17 cellular contexts compared by ENCODE assay signal in genomic region chr18:59520569-59520968, GRCh38.
DNase-seq lines count a peak whose midpoint lies in the region; ATAC-seq, FAIRE-seq and TF ChIP-seq lines count a peak whose summit lies in the region.
"Had no signal": no experiment of that assay in that cellular context is flagged by ENCODE, and none has a peak within 500 bp of the region (broad histone marks: within the 10 kb centered on the region; RNA-seq: fewer than 3 reads in every experiment).

No MANE protein-coding gene starts in this region.

- DNase-seq in HepG2 (ENCODE audit: low spot score) = no peak
- no peak for DNase-seq in right lobe of liver
- DNase-seq in NCI-H1105 treated with DMSO at 0.1 percent for 48 hours (lab: John Stamatoyannopoulos, UW) = peak; percentile 78
- DNase-seq in NCI-H69 (lab: John Stamatoyannopoulos, UW) = peak; percentile 67
- no peak for DNase-seq in retina
- no peak for DNase-seq in CD8-positive, alpha-beta memory T cell
- DNase-seq in Kasumi-1 (lab: John Stamatoyannopoulos, UW) = no peak
- DNase-seq: CD8-positive, alpha-beta T cell; DMS79; KBM-7 had no signal

- H2AFZ ChIP-seq in HepG2 (ENCODE audit: low read length) = no peak overlapping the region

- H3K27me3 ChIP-seq in HepG2 (ENCODE audit: control insufficient read depth in 1 of 2, insufficient read depth in 2 of 2, low read length in 2 of 2) (no peaks in the 10 kb centered on the region), right lobe of liver (no peaks in the 10 kb centered on the region)
- no peaks in the 10 kb centered on the region for H3K27me3 ChIP-seq in CD8-positive, alpha-beta memory T cell (ENCODE audit: insufficient read depth, low read length, poor library complexity, severe bottlenecking)

- no peaks in the 10 kb centered on the region for H3K36me3 Mint-ChIP-seq in CD8-positive, alpha-beta memory T cell
- H3K36me3 Mint-ChIP-seq: CD14-positive monocyte; CD8-positive, alpha-beta T cell had no signal

- H3K4me3 ChIP-seq in HepG2 (replicated peaks in 1 of 3; ENCODE audit: insufficient read depth in 1 of 3, low read depth in 2 of 3, low read length in 3 of 3) (no peak overlapping the region), right lobe of liver (no peak overlapping the region)
- H3K4me3 ChIP-seq in CD8-positive, alpha-beta memory T cell (ENCODE audit: low read length) = no peak overlapping the region
- H3K4me3 ChIP-seq: GM12878 had no signal

- no peaks in the 10 kb centered on the region for H3K4me1 Mint-ChIP-seq in CD8-positive, alpha-beta memory T cell
- H3K4me1 Mint-ChIP-seq: CD14-positive monocyte had no signal

- H3K9me3 ChIP-seq in HepG2 (ENCODE audit: low read length) (no peaks in the 10 kb centered on the region), right lobe of liver (no peaks in the 10 kb centered on the region)
- H3K9me3 ChIP-seq in CD8-positive, alpha-beta memory T cell (ENCODE audit: low read length) = no peaks in the 10 kb centered on the region

- no peak overlapping the region for H3K9ac ChIP-seq in HepG2 (ENCODE audit: insufficient read depth, low read depth, low read length)

- CTCF ChIA-PET in HepG2 (lab: Yijun Ruan, JAX; ENCODE audit: low intra/inter-chr PET ratio, low total read pairs) = no interaction called here
- CTCF ChIA-PET in CD8-positive, alpha-beta memory T cell (lab: Charles Lee) = no interaction called here

- no peak for TF ChIP-seq RAD21 in HepG2 (CRISPR knock-in tag; IDR thresholded peaks at IDR 0.05)

- POLR2A ChIA-PET in HepG2 (lab: Yijun Ruan, JAX) = no interaction called here
- POLR2A ChIA-PET in CD8-positive, alpha-beta memory T cell (lab: Charles Lee) = no interaction called here

- H3K79me2 ChIP-seq in HepG2 (ENCODE audit: insufficient read depth, low read length) = no peaks in the 10 kb centered on the region

- H3K4me1 ChIP-seq in HepG2 (ENCODE audit: insufficient read depth, low read length) (peaks cover 22% of the 10 kb centered on the region), right lobe of liver (peaks cover 0 to 10% (median 0%) of the 10 kb centered on the region in 4 donors)
- H3K4me1 ChIP-seq in CD8-positive, alpha-beta memory T cell (ENCODE audit: insufficient read depth, low read length) = no peaks in the 10 kb centered on the region

- H4K20me1 ChIP-seq in HepG2 (ENCODE audit: insufficient read depth, low read length) = peaks cover 3% of the 10 kb centered on the region; the same call in 1 of the 2 replicates

- intact Hi-C loops in HepG2 (cut with micrococcal nuclease; ENCODE audit: unreplicated experiment) = no loop called here
- intact Hi-C loops in right lobe of liver (cut with DNase I) = no loop called here

- H3K27ac ChIP-seq in HepG2 (ENCODE audit: extremely low read length, insufficient read depth, low read length) = no peak overlapping the region
- no peak overlapping the region for H3K27ac ChIP-seq in right lobe of liver
- H3K27ac ChIP-seq in CD8-positive, alpha-beta memory T cell (ENCODE audit: low read depth, low read length) = no peak overlapping the region

- no peaks in the 10 kb centered on the region for H3K36me3 ChIP-seq in HepG2 (replicated peaks in 1 of 2; ENCODE audit: control insufficient read depth in 1 of 2, insufficient read depth in 2 of 2, low read length in 2 of 2)
- H3K36me3 ChIP-seq in right lobe of liver = no peaks in the 10 kb centered on the region
- H3K36me3 ChIP-seq in CD8-positive, alpha-beta memory T cell (ENCODE audit: insufficient read depth, low read length) = no peaks in the 10 kb centered on the region

- TF ChIP-seq CTCF in HepG2 (CRISPR knock-in tag; IDR thresholded peaks at IDR 0.05) (no peak), right lobe of liver (IDR thresholded peaks at IDR 0.05) (no peak)

- H3K27me3 Mint-ChIP-seq in CD8-positive, alpha-beta memory T cell = no peaks in the 10 kb centered on the region

- H3K9me3 Mint-ChIP-seq in CD8-positive, alpha-beta memory T cell = peaks cover 0 to 11% (median 3%) of the 10 kb centered on the region in 5 donors
- H3K9me3 Mint-ChIP-seq: CD8-positive, alpha-beta T cell had no signal

- TF ChIP-seq POLR2A in HepG2 (IDR thresholded peaks at IDR 0.05; ENCODE audit: insufficient read depth in 1 of 2, low read depth in 2 of 2, low read length in 2 of 2) = no peak
- TF ChIP-seq POLR2A in right lobe of liver (IDR thresholded peaks at IDR 0.05) = no peak

- BruUV-seq in HepG2 (replicated peaks; lab: Mats Ljungman, UMichigan) = no TSS peak

- in situ Hi-C loops in HepG2 (cut with HindIII; ENCODE audit: extremely low pct_ligation_motif_present, low pct_unique_long_range_greater_than_20kb) = no loop called here

- FAIRE-seq in HepG2 (lab: Jason Lieb, UNC) = no peak
- FAIRE-seq: A204.1, GM12878, GM18507, H54, HTR-8/SVneo had no signal

- no peak overlapping the region for H3K4me2 ChIP-seq in HepG2 (ENCODE audit: low read depth, low read length)

- no peak for TF ChIP-seq EP300 in HepG2 (IDR thresholded peaks at IDR 0.05; ENCODE audit: low read depth in 2 of 2, low read length in 2 of 2)
- TF ChIP-seq EP300 in HepG2 (CRISPR knock-in tag; IDR thresholded peaks at IDR 0.05; ENCODE audit: borderline replicate concordance) = no peak

- no peak overlapping the region for H3K27ac Mint-ChIP-seq in CD8-positive, alpha-beta memory T cell
- H3K27ac Mint-ChIP-seq: CD14-positive monocyte; CD8-positive, alpha-beta T cell had no signal

- WGBS in HepG2 (ENCODE audit: low lambda C conversion rate) = 36% methylated on average over 2 of the region's 2 CpGs
- WGBS in right lobe of liver (ENCODE audit: insufficient coverage, low coverage, low lambda C conversion rate, missing lambda C conversion rate) = 78% methylated on average over 2 of the region's 2 CpGs

- ATAC-seq in HepG2 (no peak), right lobe of liver (no peak)
- ATAC-seq: CD8-positive, alpha-beta T cell; GM12878; HCT116 had no signal

- H3K4me3 Mint-ChIP-seq in CD8-positive, alpha-beta memory T cell = no peak overlapping the region
- H3K4me3 Mint-ChIP-seq: CD14-positive monocyte; CD8-positive, alpha-beta T cell had no signal

TF ChIP-seq in HepG2, 621 proteins besides CTCF, POLR2A, EP300 and RAD21 (continues in another document):
- no peak for TF ChIP-seq KMT2A (CRISPR knock-in tag; IDR thresholded peaks at IDR 0.05)
- no peak for TF ChIP-seq HIVEP1 (CRISPR knock-in tag; IDR thresholded peaks at IDR 0.05)
- TF ChIP-seq EED (CRISPR knock-in tag; IDR thresholded peaks at IDR 0.05) = no peak
- no peak for TF ChIP-seq TCF7 (IDR thresholded peaks at IDR 0.05; ENCODE audit: low read depth)
- TF ChIP-seq ZNF7 (CRISPR knock-in tag; IDR thresholded peaks at IDR 0.05) = peak; percentile 89
- TF ChIP-seq CREB3 (CRISPR knock-in tag; IDR thresholded peaks at IDR 0.05) = no peak
- TF ChIP-seq FLYWCH1 (CRISPR knock-in tag; IDR thresholded peaks at IDR 0.05) = no peak
- 0 out of 2 replicates have a peak, but pooled peaks have one; percentile 40 for TF ChIP-seq LCORL (IDR thresholded peaks at IDR 0.05)
- no peak for TF ChIP-seq LCORL (CRISPR knock-in tag; IDR thresholded peaks at IDR 0.05)
- no peak for TF ChIP-seq HNF1A (IDR thresholded peaks at IDR 0.05; ENCODE audit: low read depth)
- no peak for TF ChIP-seq HNF1A (CRISPR knock-in tag; IDR thresholded peaks at IDR 0.05; ENCODE audit: borderline replicate concordance)
- no peak for TF ChIP-seq ZNF761 (CRISPR knock-in tag; conservative IDR thresholded peaks at IDR 0.05)
- TF ChIP-seq ZNF292 (CRISPR knock-in tag; IDR thresholded peaks at IDR 0.05; ENCODE audit: borderline replicate concordance, low read depth) = no peak
- TF ChIP-seq GATA4 (IDR thresholded peaks at IDR 0.05; ENCODE audit: borderline replicate concordance, low read depth) = no peak

Comparison
In these comparisons a context has a peak if more than half of its experiments do, and no peak if none do; other contexts are left out.
1. DNase-seq: peak in NCI-H1105 treated with DMSO at 0.1 percent for 48 hours (single experiment) and NCI-H69 (single experiment); none in HepG2 (single experiment), right lobe of liver (0 of 3), retina (single experiment), CD8-positive, alpha-beta memory T cell (0 of 5) and Kasumi-1 (0 of 2).